20 cellular contexts compared by ENCODE assay signal in the genomic region with DNA sequence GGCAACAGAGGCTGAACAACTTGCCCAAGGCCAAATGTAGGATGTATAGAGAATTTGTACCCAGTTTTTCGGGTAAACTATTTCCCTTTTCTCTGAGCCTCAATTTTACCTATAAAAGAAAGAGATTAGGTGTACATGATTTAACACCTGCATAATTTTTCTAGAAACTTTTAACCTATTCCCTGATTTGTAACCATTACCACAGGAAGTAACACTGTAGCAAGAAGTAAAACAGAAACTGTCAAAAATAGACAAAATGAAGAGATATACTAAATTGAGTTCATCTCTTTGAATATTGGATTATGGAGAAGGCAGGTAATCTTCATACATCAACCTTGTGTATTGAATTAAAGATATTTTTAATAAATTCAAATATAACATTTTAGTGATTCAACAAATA.
DNase-seq lines count a peak whose midpoint lies in the region; ATAC-seq, FAIRE-seq and TF ChIP-seq lines count a peak whose summit lies in the region.
"Had no signal": no experiment of that assay in that cellular context is flagged by ENCODE, and none has a peak within 500 bp of the region (broad histone marks: within the 10 kb centered on the region; RNA-seq: fewer than 3 reads in every experiment).

No MANE protein-coding gene starts in this region.

- no peak overlapping the region for H3K27ac Mint-ChIP-seq in activated CD4-positive, alpha-beta T cell treated with anti-CD3 and anti-CD28 coated beads for 36 hours
- H3K27ac Mint-ChIP-seq: brain had no signal

- H3K9me3 Mint-ChIP-seq in activated CD4-positive, alpha-beta T cell treated with anti-CD3 and anti-CD28 coated beads for 36 hours (ENCODE audit: low read depth), result no peaks in the 10 kb centered on the region

- no peak for DNase-seq in NCI-H146 treated with DMSO at 0.1 percent for 48 hours (lab: John Stamatoyannopoulos, UW; ENCODE audit: unreplicated experiment)
- DNase-seq in glomerular visceral epithelial cell (ENCODE audit: extremely low spot score), result no peak
- DNase-seq in GM12891 (ENCODE audit: insufficient read length, low spot score), result no peak
- DNase-seq in activated CD4-positive, alpha-beta T cell treated with anti-CD3 and anti-CD28 coated beads for 36 hours, result no peak
- DNase-seq: activated CD4-positive, CD25-positive, alpha-beta regulatory T cell treated with anti-CD3 and anti-CD28 coated beads, Interleukin-2, amount 50 U/mL, for 72 hours; activated CD8-positive, alpha-beta memory T cell treated with anti-CD3 and anti-CD28 coated beads, Interleukin-2, amount 50 U/mL, for 4 hours; activated naive CD4-positive, alpha-beta T cell treated with anti-CD3 and anti-CD28 coated beads, Interleukin-2, amount 50 U/mL, for 16 hours; dorsolateral prefrontal cortex; hypothalamus; NCI-H1436; NCI-H226; SHP77; sigmoid colon; transverse colon had no signal

- CTCF ChIA-PET in activated CD4-positive, alpha-beta T cell treated with anti-CD3 and anti-CD28 coated beads for 36 hours (lab: Charles Lee), result no interaction called here

- ATAC-seq in GM18870 (IDR thresholded peaks at IDR 0.05; ENCODE audit: unreplicated experiment) (peak; percentile 41), GM21515 (IDR thresholded peaks at IDR 0.05; ENCODE audit: unreplicated experiment) (peak; percentile 43), HG02973 (IDR thresholded peaks at IDR 0.05; ENCODE audit: unreplicated experiment) (peak; percentile 38), HG03565 (IDR thresholded peaks at IDR 0.05; ENCODE audit: unreplicated experiment) (peak; percentile 30)
- no peak for ATAC-seq in activated CD4-positive, alpha-beta T cell treated with anti-CD3 and anti-CD28 coated beads for 36 hours
- ATAC-seq: HCT116 had no signal

- H3K4me1 Mint-ChIP-seq in activated CD4-positive, alpha-beta T cell treated with anti-CD3 and anti-CD28 coated beads for 36 hours, result no peaks in the 10 kb centered on the region

- intact Hi-C loops in activated CD4-positive, alpha-beta T cell treated with anti-CD3 and anti-CD28 coated beads for 36 hours (cut with DNase I, micrococcal nuclease), result no loop called here

- H3K36me3 Mint-ChIP-seq in activated CD4-positive, alpha-beta T cell treated with anti-CD3 and anti-CD28 coated beads for 36 hours (ENCODE audit: low read depth), result no peaks in the 10 kb centered on the region
- H3K36me3 Mint-ChIP-seq: brain had no signal

- no peaks in the 10 kb centered on the region for H3K27me3 Mint-ChIP-seq in activated CD4-positive, alpha-beta T cell treated with anti-CD3 and anti-CD28 coated beads for 36 hours

- FAIRE-seq in GM12891 (lab: Jason Lieb, UNC), result no peak

- TF ChIP-seq POLR2A in GM12891 (IDR thresholded peaks at IDR 0.05; ENCODE audit: low read depth, low read length), result no peak

- no peak overlapping the region for H3K4me3 Mint-ChIP-seq in activated CD4-positive, alpha-beta T cell treated with anti-CD3 and anti-CD28 coated beads for 36 hours
- H3K4me3 Mint-ChIP-seq: brain had no signal

- POLR2A ChIA-PET in activated CD4-positive, alpha-beta T cell treated with anti-CD3 and anti-CD28 coated beads for 36 hours (lab: Charles Lee), result no interaction called here

TF ChIP-seq in GM12891, 5 proteins besides CTCF, POLR2A, EP300 and RAD21:
- TF ChIP-seq SPI1 (IDR thresholded peaks at IDR 0.05; ENCODE audit: low read depth, low read length) (no peak), TAF1 (IDR thresholded peaks at IDR 0.05; ENCODE audit: low read depth, low read length) (no peak), PAX5 (IDR thresholded peaks at IDR 0.05; ENCODE audit: insufficient read depth, low read length, severe bottlenecking) (no peak), POLR2AphosphoS5 (IDR thresholded peaks at IDR 0.05; ENCODE audit: low read depth, low read length) (no peak), POU2F2 (IDR thresholded peaks at IDR 0.05; ENCODE audit: low read depth, low read length) (no peak)
